ENCODE assay signal across 1 cellular context in genomic region chr17:45090711-45091110, GRCh38.
TF ChIP-seq lines count a peak whose summit lies in the region.

No MANE protein-coding gene starts in this region.

TF ChIP-seq in GM23338, 12 proteins besides CTCF, POLR2A, EP300 and RAD21:
- TF ChIP-seq ZNF331 (CRISPR knock-in tag; IDR thresholded peaks at IDR 0.05; ENCODE audit: low read depth) (no peak), JUNB (IDR thresholded peaks at IDR 0.05; ENCODE audit: unreplicated experiment) (no peak), CREB1 (CRISPR knock-in tag; IDR thresholded peaks at IDR 0.05; ENCODE audit: low read depth) (no peak), POLR2AphosphoS5 (IDR thresholded peaks at IDR 0.05; ENCODE audit: low read depth) (no peak), ETS1 (IDR thresholded peaks at IDR 0.05) (no peak), EZH2phosphoT487 (IDR thresholded peaks at IDR 0.05; ENCODE audit: unreplicated experiment) (no peak), NANOG (IDR thresholded peaks at IDR 0.05; ENCODE audit: borderline replicate concordance) (no peak), ZNF114 (CRISPR knock-in tag; IDR thresholded peaks at IDR 0.05) (no peak), STAT1 (IDR thresholded peaks at IDR 0.05; ENCODE audit: unreplicated experiment) (no peak), EZH2 (IDR thresholded peaks at IDR 0.05; ENCODE audit: low read depth, unreplicated experiment) (no peak)
- TF ChIP-seq, protein P1, sequence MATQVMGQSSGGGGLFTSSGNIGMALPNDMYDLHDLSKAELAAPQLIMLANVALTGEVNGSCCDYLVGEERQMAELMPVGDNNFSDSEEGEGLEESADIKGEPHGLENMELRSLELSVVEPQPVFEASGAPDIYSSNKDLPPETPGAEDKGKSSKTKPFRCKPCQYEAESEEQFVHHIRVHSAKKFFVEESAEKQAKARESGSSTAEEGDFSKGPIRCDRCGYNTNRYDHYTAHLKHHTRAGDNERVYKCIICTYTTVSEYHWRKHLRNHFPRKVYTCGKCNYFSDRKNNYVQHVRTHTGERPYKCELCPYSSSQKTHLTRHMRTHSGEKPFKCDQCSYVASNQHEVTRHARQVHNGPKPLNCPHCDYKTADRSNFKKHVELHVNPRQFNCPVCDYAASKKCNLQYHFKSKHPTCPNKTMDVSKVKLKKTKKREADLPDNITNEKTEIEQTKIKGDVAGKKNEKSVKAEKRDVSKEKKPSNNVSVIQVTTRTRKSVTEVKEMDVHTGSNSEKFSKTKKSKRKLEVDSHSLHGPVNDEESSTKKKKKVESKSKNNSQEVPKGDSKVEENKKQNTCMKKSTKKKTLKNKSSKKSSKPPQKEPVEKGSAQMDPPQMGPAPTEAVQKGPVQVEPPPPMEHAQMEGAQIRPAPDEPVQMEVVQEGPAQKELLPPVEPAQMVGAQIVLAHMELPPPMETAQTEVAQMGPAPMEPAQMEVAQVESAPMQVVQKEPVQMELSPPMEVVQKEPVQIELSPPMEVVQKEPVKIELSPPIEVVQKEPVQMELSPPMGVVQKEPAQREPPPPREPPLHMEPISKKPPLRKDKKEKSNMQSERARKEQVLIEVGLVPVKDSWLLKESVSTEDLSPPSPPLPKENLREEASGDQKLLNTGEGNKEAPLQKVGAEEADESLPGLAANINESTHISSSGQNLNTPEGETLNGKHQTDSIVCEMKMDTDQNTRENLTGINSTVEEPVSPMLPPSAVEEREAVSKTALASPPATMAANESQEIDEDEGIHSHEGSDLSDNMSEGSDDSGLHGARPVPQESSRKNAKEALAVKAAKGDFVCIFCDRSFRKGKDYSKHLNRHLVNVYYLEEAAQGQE (IDR thresholded peaks at IDR 0.05; ENCODE audit: unreplicated experiment) = no peak
- TF ChIP-seq, protein P2, sequence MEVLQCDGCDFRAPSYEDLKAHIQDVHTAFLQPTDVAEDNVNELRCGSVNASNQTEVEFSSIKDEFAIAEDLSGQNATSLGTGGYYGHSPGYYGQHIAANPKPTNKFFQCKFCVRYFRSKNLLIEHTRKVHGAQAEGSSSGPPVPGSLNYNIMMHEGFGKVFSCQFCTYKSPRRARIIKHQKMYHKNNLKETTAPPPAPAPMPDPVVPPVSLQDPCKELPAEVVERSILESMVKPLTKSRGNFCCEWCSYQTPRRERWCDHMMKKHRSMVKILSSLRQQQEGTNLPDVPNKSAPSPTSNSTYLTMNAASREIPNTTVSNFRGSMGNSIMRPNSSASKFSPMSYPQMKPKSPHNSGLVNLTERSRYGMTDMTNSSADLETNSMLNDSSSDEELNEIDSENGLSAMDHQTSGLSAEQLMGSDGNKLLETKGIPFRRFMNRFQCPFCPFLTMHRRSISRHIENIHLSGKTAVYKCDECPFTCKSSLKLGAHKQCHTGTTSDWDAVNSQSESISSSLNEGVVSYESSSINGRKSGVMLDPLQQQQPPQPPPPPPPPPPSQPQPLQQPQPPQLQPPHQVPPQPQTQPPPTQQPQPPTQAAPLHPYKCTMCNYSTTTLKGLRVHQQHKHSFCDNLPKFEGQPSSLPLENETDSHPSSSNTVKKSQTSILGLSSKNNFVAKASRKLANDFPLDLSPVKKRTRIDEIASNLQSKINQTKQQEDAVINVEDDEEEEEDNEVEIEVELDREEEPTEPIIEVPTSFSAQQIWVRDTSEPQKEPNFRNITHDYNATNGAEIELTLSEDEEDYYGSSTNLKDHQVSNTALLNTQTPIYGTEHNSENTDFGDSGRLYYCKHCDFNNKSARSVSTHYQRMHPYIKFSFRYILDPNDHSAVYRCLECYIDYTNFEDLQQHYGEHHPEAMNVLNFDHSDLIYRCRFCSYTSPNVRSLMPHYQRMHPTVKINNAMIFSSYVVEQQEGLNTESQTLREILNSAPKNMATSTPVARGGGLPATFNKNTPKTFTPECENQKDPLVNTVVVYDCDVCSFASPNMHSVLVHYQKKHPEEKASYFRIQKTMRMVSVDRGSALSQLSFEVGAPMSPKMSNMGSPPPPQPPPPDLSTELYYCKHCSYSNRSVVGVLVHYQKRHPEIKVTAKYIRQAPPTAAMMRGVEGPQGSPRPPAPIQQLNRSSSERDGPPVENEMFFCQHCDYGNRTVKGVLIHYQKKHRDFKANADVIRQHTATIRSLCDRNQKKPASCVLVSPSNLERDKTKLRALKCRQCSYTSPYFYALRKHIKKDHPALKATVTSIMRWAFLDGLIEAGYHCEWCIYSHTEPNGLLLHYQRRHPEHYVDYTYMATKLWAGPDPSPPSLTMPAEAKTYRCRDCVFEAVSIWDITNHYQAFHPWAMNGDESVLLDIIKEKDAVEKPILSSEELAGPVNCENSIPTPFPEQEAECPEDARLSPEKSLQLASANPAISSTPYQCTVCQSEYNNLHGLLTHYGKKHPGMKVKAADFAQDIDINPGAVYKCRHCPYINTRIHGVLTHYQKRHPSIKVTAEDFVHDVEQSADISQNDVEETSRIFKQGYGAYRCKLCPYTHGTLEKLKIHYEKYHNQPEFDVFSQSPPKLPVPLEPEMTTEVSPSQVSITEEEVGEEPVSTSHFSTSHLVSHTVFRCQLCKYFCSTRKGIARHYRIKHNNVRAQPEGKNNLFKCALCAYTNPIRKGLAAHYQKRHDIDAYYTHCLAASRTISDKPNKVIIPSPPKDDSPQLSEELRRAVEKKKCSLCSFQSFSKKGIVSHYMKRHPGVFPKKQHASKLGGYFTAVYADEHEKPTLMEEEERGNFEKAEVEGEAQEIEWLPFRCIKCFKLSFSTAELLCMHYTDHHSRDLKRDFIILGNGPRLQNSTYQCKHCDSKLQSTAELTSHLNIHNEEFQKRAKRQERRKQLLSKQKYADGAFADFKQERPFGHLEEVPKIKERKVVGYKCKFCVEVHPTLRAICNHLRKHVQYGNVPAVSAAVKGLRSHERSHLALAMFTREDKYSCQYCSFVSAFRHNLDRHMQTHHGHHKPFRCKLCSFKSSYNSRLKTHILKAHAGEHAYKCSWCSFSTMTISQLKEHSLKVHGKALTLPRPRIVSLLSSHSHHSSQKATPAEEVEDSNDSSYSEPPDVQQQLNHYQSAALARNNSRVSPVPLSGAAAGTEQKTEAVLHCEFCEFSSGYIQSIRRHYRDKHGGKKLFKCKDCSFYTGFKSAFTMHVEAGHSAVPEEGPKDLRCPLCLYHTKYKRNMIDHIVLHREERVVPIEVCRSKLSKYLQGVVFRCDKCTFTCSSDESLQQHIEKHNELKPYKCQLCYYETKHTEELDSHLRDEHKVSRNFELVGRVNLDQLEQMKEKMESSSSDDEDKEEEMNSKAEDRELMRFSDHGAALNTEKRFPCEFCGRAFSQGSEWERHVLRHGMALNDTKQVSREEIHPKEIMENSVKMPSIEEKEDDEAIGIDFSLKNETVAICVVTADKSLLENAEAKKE (CRISPR knock-in tag; IDR thresholded peaks at IDR 0.05) = no peak
